In genomic region chr16:70222574-70222973, GRCh38 we compare ENCODE assay signal across 9 cellular contexts. TPM values are rescaled to one million over a fixed set of nuclear protein-coding genes. Genes with fewer than 3 reads are reported as not detected.
DNase-seq lines count a peak whose midpoint lies in the region; ATAC-seq and TF ChIP-seq lines count a peak whose summit lies in the region.
"Not testable (repeated sequence)": the region's sequence is repeated elsewhere in the genome, so short reads cannot be mapped to it uniquely, and the experiment has no call there.
"Had no signal": no experiment of that assay in that cellular context is flagged by ENCODE, and none has a peak within 500 bp of the region (broad histone marks: within the 10 kb centered on the region; RNA-seq: fewer than 3 reads in every experiment).

No MANE protein-coding gene starts in this region.

- DNase-seq in GM12865 (ENCODE audit: low read depth), result peak; percentile 1
- DNase-seq in activated CD4-positive, alpha-beta T cell treated with anti-CD3 and anti-CD28 coated beads for 48 hours, result peak; percentile 6
- not testable (repeated sequence) for DNase-seq in activated CD8-positive, alpha-beta T cell treated with anti-CD3 and anti-CD28 coated beads, Interleukin-2, amount 10 ng/mL, durations not matched to agents 7 days and 5 days; central memory CD8-positive, alpha-beta T cell (ENCODE audit: low spot score in 2 of 2); glutamatergic neuron
- DNase-seq in activated naive CD4-positive, alpha-beta T cell treated with anti-CD3 and anti-CD28 coated beads, Interleukin-2, amount 10 ng/mL, durations not matched to agents 7 days and 5 days, result peak; percentile 25

- not testable (repeated sequence) for H3K4me3 ChIP-seq in GM12865 (ENCODE audit: low read depth, low read length)

- not testable (repeated sequence) for TF ChIP-seq CTCF in GM12865 (IDR thresholded peaks at IDR 0.05; ENCODE audit: insufficient read depth, low read depth, low read length, missing control alignments); glutamatergic neuron (IDR thresholded peaks at IDR 0.05; ENCODE audit: partially characterized antibody, unreplicated experiment)

- H3K27ac Mint-ChIP-seq in activated CD8-positive, alpha-beta T cell treated with anti-CD3 and anti-CD28 coated beads, Interleukin-2, amount 10 ng/mL, durations not matched to agents 7 days and 5 days, result peak overlapping the region; percentile 54
- peak overlapping the region; percentile 64 for H3K27ac Mint-ChIP-seq in activated naive CD4-positive, alpha-beta T cell treated with anti-CD3 and anti-CD28 coated beads, Interleukin-2, amount 10 ng/mL, durations not matched to agents 7 days and 5 days
- H3K27ac Mint-ChIP-seq in central memory CD8-positive, alpha-beta T cell (ENCODE audit: low read depth), result peak overlapping the region; percentile 66
- H3K27ac Mint-ChIP-seq in glutamatergic neuron (ENCODE audit: unreplicated experiment), result peak overlapping the region; percentile 65
- H3K27ac Mint-ChIP-seq in stimulated activated naive CD8-positive, alpha-beta T cell treated with anti-CD3 and anti-CD28 coated beads, Interleukin-15, Interleukin-2, amounts not matched to agents 100 ng/mL and 50 ng/mL, for 24 hours, result peak overlapping the region; percentile 43

- H3K9me3 Mint-ChIP-seq in activated CD8-positive, alpha-beta T cell treated with anti-CD3 and anti-CD28 coated beads, Interleukin-2, amount 10 ng/mL, durations not matched to agents 7 days and 5 days (ENCODE audit: insufficient read depth); activated naive CD4-positive, alpha-beta T cell treated with anti-CD3 and anti-CD28 coated beads, Interleukin-2, amount 10 ng/mL, durations not matched to agents 7 days and 5 days; central memory CD8-positive, alpha-beta T cell; glutamatergic neuron (ENCODE audit: unreplicated experiment); stimulated activated naive CD8-positive, alpha-beta T cell treated with anti-CD3 and anti-CD28 coated beads, Interleukin-15, Interleukin-2, amounts not matched to agents 100 ng/mL and 50 ng/mL, for 24 hours: not testable (repeated sequence)

- H3K36me3 Mint-ChIP-seq in activated CD8-positive, alpha-beta T cell treated with anti-CD3 and anti-CD28 coated beads, Interleukin-2, amount 10 ng/mL, durations not matched to agents 7 days and 5 days (ENCODE audit: low read depth), result peaks cover 30% of the 10 kb centered on the region
- H3K36me3 Mint-ChIP-seq in activated naive CD4-positive, alpha-beta T cell treated with anti-CD3 and anti-CD28 coated beads, Interleukin-2, amount 10 ng/mL, durations not matched to agents 7 days and 5 days, result peaks cover 25% of the 10 kb centered on the region
- peaks cover 44% of the 10 kb centered on the region for H3K36me3 Mint-ChIP-seq in central memory CD8-positive, alpha-beta T cell (ENCODE audit: insufficient read depth)
- not testable (repeated sequence) for H3K36me3 Mint-ChIP-seq in glutamatergic neuron (ENCODE audit: unreplicated experiment)
- peaks cover 36% of the 10 kb centered on the region for H3K36me3 Mint-ChIP-seq in stimulated activated naive CD8-positive, alpha-beta T cell treated with anti-CD3 and anti-CD28 coated beads, Interleukin-15, Interleukin-2, amounts not matched to agents 100 ng/mL and 50 ng/mL, for 24 hours (ENCODE audit: low read depth)

- not testable (repeated sequence) for H3K4me1 Mint-ChIP-seq in activated CD8-positive, alpha-beta T cell treated with anti-CD3 and anti-CD28 coated beads, Interleukin-2, amount 10 ng/mL, durations not matched to agents 7 days and 5 days (ENCODE audit: low read depth); stimulated activated naive CD8-positive, alpha-beta T cell treated with anti-CD3 and anti-CD28 coated beads, Interleukin-15, Interleukin-2, amounts not matched to agents 100 ng/mL and 50 ng/mL, for 24 hours (ENCODE audit: low read depth)
- peaks cover 16% of the 10 kb centered on the region for H3K4me1 Mint-ChIP-seq in activated naive CD4-positive, alpha-beta T cell treated with anti-CD3 and anti-CD28 coated beads, Interleukin-2, amount 10 ng/mL, durations not matched to agents 7 days and 5 days
- H3K4me1 Mint-ChIP-seq in central memory CD8-positive, alpha-beta T cell, result peaks cover 16% of the 10 kb centered on the region
- H3K4me1 Mint-ChIP-seq in glutamatergic neuron (ENCODE audit: low read depth, unreplicated experiment), result peaks cover 12% of the 10 kb centered on the region

- H3K4me3 Mint-ChIP-seq in activated CD8-positive, alpha-beta T cell treated with anti-CD3 and anti-CD28 coated beads, Interleukin-2, amount 10 ng/mL, durations not matched to agents 7 days and 5 days; activated naive CD4-positive, alpha-beta T cell treated with anti-CD3 and anti-CD28 coated beads, Interleukin-2, amount 10 ng/mL, durations not matched to agents 7 days and 5 days; central memory CD8-positive, alpha-beta T cell; glutamatergic neuron (ENCODE audit: unreplicated experiment); stimulated activated naive CD8-positive, alpha-beta T cell treated with anti-CD3 and anti-CD28 coated beads, Interleukin-15, Interleukin-2, amounts not matched to agents 100 ng/mL and 50 ng/mL, for 24 hours: not testable (repeated sequence)

- POLR2A ChIA-PET in activated CD8-positive, alpha-beta T cell treated with anti-CD3 and anti-CD28 coated beads, Interleukin-2, amount 10 ng/mL, durations not matched to agents 7 days and 5 days (lab: Charles Lee), result not testable (repeated sequence)

- not testable (repeated sequence) for H3K27me3 Mint-ChIP-seq in activated CD8-positive, alpha-beta T cell treated with anti-CD3 and anti-CD28 coated beads, Interleukin-2, amount 10 ng/mL, durations not matched to agents 7 days and 5 days (ENCODE audit: low read depth); activated naive CD4-positive, alpha-beta T cell treated with anti-CD3 and anti-CD28 coated beads, Interleukin-2, amount 10 ng/mL, durations not matched to agents 7 days and 5 days; central memory CD8-positive, alpha-beta T cell; glutamatergic neuron (ENCODE audit: unreplicated experiment); stimulated activated naive CD8-positive, alpha-beta T cell treated with anti-CD3 and anti-CD28 coated beads, Interleukin-15, Interleukin-2, amounts not matched to agents 100 ng/mL and 50 ng/mL, for 24 hours

- ATAC-seq in activated CD8-positive, alpha-beta T cell treated with anti-CD3 and anti-CD28 coated beads, Interleukin-2, amount 10 ng/mL, durations not matched to agents 7 days and 5 days; central memory CD8-positive, alpha-beta T cell (replicated peaks; ENCODE audit: extremely low read depth, poor library complexity, severe bottlenecking): not testable (repeated sequence)

- CTCF ChIA-PET in activated CD8-positive, alpha-beta T cell treated with anti-CD3 and anti-CD28 coated beads, Interleukin-2, amount 10 ng/mL, durations not matched to agents 7 days and 5 days (lab: Charles Lee); activated naive CD4-positive, alpha-beta T cell treated with anti-CD3 and anti-CD28 coated beads, Interleukin-2, amount 10 ng/mL, durations not matched to agents 7 days and 5 days (lab: Charles Lee): not testable (repeated sequence)

RNA-seq across cellular contexts. Expression of gene EXOSC6, which starts 29.2 kb away (rescaled TPM):
- total RNA-seq in activated CD8-positive, alpha-beta T cell treated with anti-CD3 and anti-CD28 coated beads, Interleukin-2, amount 10 ng/mL, durations not matched to agents 7 days and 5 days, result 10 to 100 TPM; 27.6 to 28.5 TPM
- total RNA-seq in glutamatergic neuron (ENCODE audit: unreplicated experiment), result 62.8 TPM

RNA-seq across cellular contexts. Expression of gene CLEC18C, which starts 49.0 kb away (rescaled TPM):
- 1 to 10 TPM in 1 of 2 experiments, under 1 TPM in 1; 0.42 to 1.1 TPM for total RNA-seq in activated CD8-positive, alpha-beta T cell treated with anti-CD3 and anti-CD28 coated beads, Interleukin-2, amount 10 ng/mL, durations not matched to agents 7 days and 5 days
- total RNA-seq in glutamatergic neuron (ENCODE audit: unreplicated experiment), result 0.66 TPM
- total RNA-seq: CD4-positive, alpha-beta T cell; IMR-90 had no signal
